ENCODE assay signal across 8 cellular contexts in genomic region chrX:47129157-47129878, GRCh38. TPM values are rescaled to one million over a fixed set of nuclear protein-coding genes. Genes with fewer than 3 reads are reported as not detected.
DNase-seq lines count a peak whose midpoint lies in the region; ATAC-seq, FAIRE-seq and TF ChIP-seq lines count a peak whose summit lies in the region.

No MANE protein-coding gene starts in this region.

- H3K36me3 ChIP-seq in HUES48 (ENCODE audit: control insufficient read depth, insufficient read depth, low read length): no peaks in the 10 kb centered on the region
- H3K36me3 ChIP-seq in NT2/D1 (ENCODE audit: insufficient read depth, insufficient read length, low read length): no peaks in the 10 kb centered on the region
- H3K36me3 ChIP-seq in endothelial cell of umbilical vein (ENCODE audit: control insufficient read depth in 2 of 2, extremely low read depth in 1 of 2, insufficient read depth in 2 of 2, low read length in 2 of 2): no peaks in the 10 kb centered on the region

- H3K9ac ChIP-seq in HUES48 (ENCODE audit: low read depth, low read length) (no peak overlapping the region), NT2/D1 (ENCODE audit: insufficient read length, low read depth) (peak overlapping the region; percentile 66), endothelial cell of umbilical vein (replicated peaks; ENCODE audit: extremely low read depth, insufficient read depth, low read length) (peak overlapping the region; percentile 70)

- dilution Hi-C loops in endothelial cell of umbilical vein (cut with MboI; ENCODE audit: extremely low pct_ligation_motif_present, low sequenced_read_pairs): no loop called here

- H3K4me3 Mint-ChIP-seq in Calu3 (ENCODE audit: low read depth, unreplicated experiment): peak overlapping the region; percentile 90

- H3K27me3 ChIP-seq in HUES48 (ENCODE audit: control insufficient read depth, insufficient read depth, low read length): no peaks in the 10 kb centered on the region
- H3K27me3 ChIP-seq in NT2/D1 (ENCODE audit: insufficient read depth, insufficient read length): no peaks in the 10 kb centered on the region
- no peaks in the 10 kb centered on the region for H3K27me3 ChIP-seq in endothelial cell of umbilical vein (ENCODE audit: control insufficient read depth in 2 of 2, insufficient read depth in 2 of 2, low read length in 2 of 2)

- no peaks in the 10 kb centered on the region for H3K9me1 ChIP-seq in endothelial cell of umbilical vein (replicated peaks; ENCODE audit: control insufficient read depth, extremely low read depth, insufficient read depth, low read length)

- peak overlapping the region; percentile 87 for H3K27ac Mint-ChIP-seq in Calu3 (ENCODE audit: unreplicated experiment)

- peak overlapping the region; percentile 92 for H3K4me2 ChIP-seq in endothelial cell of umbilical vein (ENCODE audit: insufficient read depth, low read length)

- H3K27ac ChIP-seq in HUES48 (ENCODE audit: low read depth, low read length) (no peak overlapping the region), endothelial cell of umbilical vein (ENCODE audit: insufficient read depth, low read depth, low read length) (peak overlapping the region; percentile 71)

- POLR2A ChIA-PET in endothelial cell of umbilical vein (lab: Charles Lee): no interaction called here

- no peak for TF ChIP-seq CTCF in Calu3 (IDR thresholded peaks at IDR 0.05; ENCODE audit: unreplicated experiment)
- no peak for TF ChIP-seq CTCF in endothelial cell of umbilical vein (IDR thresholded peaks at IDR 0.05; ENCODE audit: extremely low read depth in 1 of 2, insufficient read depth in 1 of 2, low read depth in 1 of 2, low read length in 2 of 2)

- BruUV-seq in Calu3 (replicated peaks; lab: Mats Ljungman, UMichigan): no TSS peak
- BruUV-seq in endothelial cell of umbilical vein (replicated peaks; lab: Mats Ljungman, UMichigan): TSS peak; percentile 72

- H2AFZ ChIP-seq in endothelial cell of umbilical vein (ENCODE audit: low read depth, low read length): peak overlapping the region; percentile 98

- FAIRE-seq in endothelial cell of umbilical vein (lab: Jason Lieb, UNC): peak; percentile 100

- H3K36me3 Mint-ChIP-seq in Calu3 (ENCODE audit: insufficient read depth, unreplicated experiment): peaks cover 14% of the 10 kb centered on the region

- H3K4me3 ChIP-seq in HUES48 (ENCODE audit: low read depth, low read length): peak overlapping the region; percentile 83
- H3K4me3 ChIP-seq in NT2/D1 (ENCODE audit: insufficient read length, low read depth): peak overlapping the region; percentile 63
- peak overlapping the region; percentile 62 to 91 (median 82) for H3K4me3 ChIP-seq in endothelial cell of umbilical vein (replicated peaks in 1 of 3; ENCODE audit: insufficient read depth in 1 of 3, low read depth in 1 of 3, low read length in 3 of 3)

- no peaks in the 10 kb centered on the region for H3K79me2 ChIP-seq in endothelial cell of umbilical vein (ENCODE audit: control insufficient read depth, insufficient read depth, low read length)

- DNase-seq in Calu3 (peak; percentile 93), NT2/D1 (ENCODE audit: low read depth, low spot score) (peak; percentile 94), endothelial cell of umbilical vein (ENCODE audit: low read depth, low spot score) (peak; percentile 97), midbrain (lab: John Stamatoyannopoulos, UW) (peak; percentile 94)
- peak; percentile 84 for DNase-seq in activated CD8-positive, alpha-beta memory T cell treated with anti-CD3 and anti-CD28 coated beads, Interleukin-2, amount 50 U/mL, for 4 hours
- DNase-seq in stimulated activated CD8-positive, alpha-beta memory T cell treated with anti-CD3 and anti-CD28 coated beads, Interleukin-15, amount 100 ng/mL, for 48 hours (ENCODE audit: low read depth in 2 of 2): peak; percentile 75 to 78

- TF ChIP-seq POLR2A in endothelial cell of umbilical vein (IDR thresholded peaks at IDR 0.05; ENCODE audit: low read depth, low read length): peak; percentile 71

- intact Hi-C loops in Calu3 (cut with micrococcal nuclease; ENCODE audit: unreplicated experiment) (no loop called here), endothelial cell of umbilical vein (cut with micrococcal nuclease) (loop anchor here (1.0 kb wide), 1 partner anchor 16 kb away; the partner anchor contains the start of gene RBM10)

- H3K9me3 ChIP-seq in HUES48 (ENCODE audit: control insufficient read depth, insufficient read depth, low read length) (no peaks in the 10 kb centered on the region), NT2/D1 (ENCODE audit: insufficient read depth, low read length) (no peaks in the 10 kb centered on the region), endothelial cell of umbilical vein (replicated peaks; ENCODE audit: control insufficient read depth, insufficient read depth, low read length) (no peaks in the 10 kb centered on the region)

- H3K27me3 Mint-ChIP-seq in Calu3 (ENCODE audit: unreplicated experiment): no peaks in the 10 kb centered on the region

- H4K20me1 ChIP-seq in endothelial cell of umbilical vein (replicated peaks; ENCODE audit: control insufficient read depth, extremely low read depth, insufficient read depth, low read length): no peaks in the 10 kb centered on the region

- peak; percentile 99 for ATAC-seq in GM21423 (IDR thresholded peaks at IDR 0.05; ENCODE audit: unreplicated experiment)

- H3K9me3 Mint-ChIP-seq in Calu3 (ENCODE audit: low read depth, unreplicated experiment): no peaks in the 10 kb centered on the region

- CTCF ChIA-PET in Calu3 (lab: Charles Lee): interaction anchor here (0.7 to 1.2 kb wide), 3 partner anchors 16 to 22 kb away, joined by 3 to 8 read pairs (median 3); partner anchors contain the start of genes NDUFB11 and RBM10
- CTCF ChIA-PET in endothelial cell of umbilical vein (lab: Charles Lee): interaction anchor here (1.1 kb wide), 1 partner anchor 15 kb away, joined by 5 read pairs; the partner anchor contains the start of genes NDUFB11 and RBM10

- H3K4me1 ChIP-seq in HUES48 (ENCODE audit: control insufficient read depth, insufficient read depth, low read length): no peaks in the 10 kb centered on the region
- no peaks in the 10 kb centered on the region for H3K4me1 ChIP-seq in NT2/D1 (ENCODE audit: insufficient read depth, insufficient read length)
- H3K4me1 ChIP-seq in endothelial cell of umbilical vein (ENCODE audit: control insufficient read depth, extremely low read depth, insufficient read depth, low read length): no peaks in the 10 kb centered on the region

- H3K4me1 Mint-ChIP-seq in Calu3 (ENCODE audit: low read depth, unreplicated experiment): no peaks in the 10 kb centered on the region

TF ChIP-seq in endothelial cell of umbilical vein, 7 proteins besides CTCF, POLR2A, EP300 and RAD21:
- TF ChIP-seq, protein P1, sequence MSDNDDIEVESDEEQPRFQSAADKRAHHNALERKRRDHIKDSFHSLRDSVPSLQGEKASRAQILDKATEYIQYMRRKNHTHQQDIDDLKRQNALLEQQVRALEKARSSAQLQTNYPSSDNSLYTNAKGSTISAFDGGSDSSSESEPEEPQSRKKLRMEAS (IDR thresholded peaks at IDR 0.05; ENCODE audit: insufficient read depth, insufficient read length): no peak
- peak; percentile 50 for TF ChIP-seq POLR2AphosphoS5 (IDR thresholded peaks at IDR 0.05; ENCODE audit: insufficient read depth, low read depth, low read length)

RNA-seq across cellular contexts. Expression of gene NDUFB11, which starts 15.2 kb away (rescaled TPM):
- 102 TPM in 2 replicates for total RNA-seq in Calu3 (2022)
- 65.2 and 79.8 TPM in 2 replicates for total RNA-seq in endothelial cell of umbilical vein
- polyA plus RNA-seq in endothelial cell of umbilical vein: 88.0 and 110 TPM in 2 replicates
- 71.6 and 73.6 TPM in 2 replicates for polyA plus RNA-seq in endothelial cell of umbilical vein (2011; cell fraction: cytosol; rRNA removed)
- 19.5 and 26.8 TPM in 2 replicates for polyA plus RNA-seq in endothelial cell of umbilical vein (2011; cell fraction: nucleus; rRNA removed)
- 49.1 and 77.0 TPM in 2 replicates for polyA plus RNA-seq in endothelial cell of umbilical vein (2012)
- 39.8 and 42.4 TPM in 2 replicates for polyA minus RNA-seq in endothelial cell of umbilical vein
- polyA minus RNA-seq in endothelial cell of umbilical vein (2011; cell fraction: cytosol; rRNA and poly(A)+ RNA removed): 154 TPM
- 5.5 and 6.3 TPM in 2 replicates for polyA minus RNA-seq in endothelial cell of umbilical vein (2011; cell fraction: nucleus; rRNA and poly(A)+ RNA removed)

RNA-seq across cellular contexts. Expression of gene RBM10, which starts 15.7 kb away (rescaled TPM):
- total RNA-seq in Calu3 (2022) (47.2 and 49.4 TPM in 2 replicates), endothelial cell of umbilical vein (49.6 and 51.5 TPM in 2 replicates)
- 37.3 and 38.2 TPM in 2 replicates for polyA plus RNA-seq in endothelial cell of umbilical vein
- 34.6 and 38.1 TPM in 2 replicates for polyA plus RNA-seq in endothelial cell of umbilical vein (2011; cell fraction: cytosol; rRNA removed)
- 57.3 and 60.5 TPM in 2 replicates for polyA plus RNA-seq in endothelial cell of umbilical vein (2011; cell fraction: nucleus; rRNA removed)
- 29.9 and 31.9 TPM in 2 replicates for polyA plus RNA-seq in endothelial cell of umbilical vein (2012)
- polyA minus RNA-seq in endothelial cell of umbilical vein: 27.3 and 34.4 TPM in 2 replicates
- 43.2 TPM for polyA minus RNA-seq in endothelial cell of umbilical vein (2011; cell fraction: cytosol; rRNA and poly(A)+ RNA removed)
- polyA minus RNA-seq in endothelial cell of umbilical vein (2011; cell fraction: nucleus; rRNA and poly(A)+ RNA removed): 13.8 and 19.1 TPM in 2 replicates

RNA-seq across cellular contexts. Expression of gene RGN, which starts 51.1 kb away (rescaled TPM):
- total RNA-seq in Calu3 (2022) (0.42 TPM in 1 of 2 replicates, not detected in the other), endothelial cell of umbilical vein (0.73 and 1.4 TPM in 2 replicates)
- 0.27 and 0.58 TPM in 2 replicates for polyA plus RNA-seq in endothelial cell of umbilical vein
- 0.35 and 0.59 TPM in 2 replicates for polyA plus RNA-seq in endothelial cell of umbilical vein (2011; cell fraction: cytosol; rRNA removed)
- polyA plus RNA-seq in endothelial cell of umbilical vein (2011; cell fraction: nucleus; rRNA removed): 0.41 and 0.45 TPM in 2 replicates
- 0.12 and 0.25 TPM in 2 replicates for polyA plus RNA-seq in endothelial cell of umbilical vein (2012)
- polyA minus RNA-seq in endothelial cell of umbilical vein: not detected in 2 replicates
- polyA minus RNA-seq in endothelial cell of umbilical vein (2011; cell fraction: cytosol; rRNA and poly(A)+ RNA removed): not detected
- 0.38 and 1.4 TPM in 2 replicates for polyA minus RNA-seq in endothelial cell of umbilical vein (2011; cell fraction: nucleus; rRNA and poly(A)+ RNA removed)
